ENCODE assay signal across 22 cellular contexts in genomic region chr10:84117683-84118394, GRCh38. TPM values are rescaled to one million over a fixed set of nuclear protein-coding genes. Genes with fewer than 3 reads are reported as not detected.
DNase-seq lines count a peak whose midpoint lies in the region; ATAC-seq, FAIRE-seq and TF ChIP-seq lines count a peak whose summit lies in the region.
"Had no signal": no experiment of that assay in that cellular context is flagged by ENCODE, and none has a peak within 500 bp of the region (broad histone marks: within the 10 kb centered on the region; RNA-seq: fewer than 3 reads in every experiment).

No MANE protein-coding gene starts in this region.

- no peaks in the 10 kb centered on the region for H3K36me3 Mint-ChIP-seq in activated T-helper 17 cell treated with anti-CD3 and anti-CD28 coated beads, Interleukin-2, amount 50 U/mL, for 72 hours (ENCODE audit: low read depth)

- DNase-seq in RCC 7860 (ENCODE audit: low spot score) (peak; percentile 56), dorsolateral prefrontal cortex (no peak), left kidney (ENCODE audit: low read depth, low spot score) (peak; percentile 45), NCI-H2081 treated with DMSO at 0.1 percent for 48 hours (lab: John Stamatoyannopoulos, UW) (no peak)
- DNase-seq: BE2C; CD4-positive, alpha-beta T cell; DMS79 treated with DMSO at 0.1 percent for 48 hours; GOT3; NCI-H1092; NCI-H146; NCI-H345; NCI-H526 treated with DMSO at 0.1 percent for 48 hours; OCI-M1; RPMI8226; SIG-M5 had no signal

- ATAC-seq in activated T-helper 17 cell treated with anti-CD3 and anti-CD28 coated beads, Interleukin-2, amount 50 U/mL, for 72 hours (replicated peaks), result no peak
- no peak for ATAC-seq in HG02970 (IDR thresholded peaks at IDR 0.05; ENCODE audit: low FRiP score, unreplicated experiment)
- ATAC-seq: HepG2 had no signal

- H3K9me3 Mint-ChIP-seq in activated T-helper 17 cell treated with anti-CD3 and anti-CD28 coated beads, Interleukin-2, amount 50 U/mL, for 72 hours, result no peaks in the 10 kb centered on the region
- H3K9me3 Mint-ChIP-seq: CD4-positive, alpha-beta T cell had no signal

- H3K4me3 ChIP-seq in dorsolateral prefrontal cortex, result no peak overlapping the region

- no peaks in the 10 kb centered on the region for H3K4me1 Mint-ChIP-seq in activated T-helper 17 cell treated with anti-CD3 and anti-CD28 coated beads, Interleukin-2, amount 50 U/mL, for 72 hours

- no peak for TF ChIP-seq CTCF in dorsolateral prefrontal cortex (IDR thresholded peaks at IDR 0.05 in 54 of 56, conservative IDR thresholded peaks at IDR 0.05 in 2 of 56; ENCODE audit: low read depth in 1 of 56, partially characterized antibody in 56 of 56)

- no peak overlapping the region for H3K27ac Mint-ChIP-seq in activated T-helper 17 cell treated with anti-CD3 and anti-CD28 coated beads, Interleukin-2, amount 50 U/mL, for 72 hours
- H3K27ac Mint-ChIP-seq: CD4-positive, alpha-beta T cell had no signal

- H3K27me3 Mint-ChIP-seq in activated T-helper 17 cell treated with anti-CD3 and anti-CD28 coated beads, Interleukin-2, amount 50 U/mL, for 72 hours, result peaks cover 14% of the 10 kb centered on the region

- no peak overlapping the region for H3K4me3 Mint-ChIP-seq in activated T-helper 17 cell treated with anti-CD3 and anti-CD28 coated beads, Interleukin-2, amount 50 U/mL, for 72 hours
- H3K4me3 Mint-ChIP-seq: CD4-positive, alpha-beta T cell had no signal

- no peaks in the 10 kb centered on the region for H3K27me3 ChIP-seq in dorsolateral prefrontal cortex
- H3K27me3 ChIP-seq: BE2C had no signal

- peak overlapping the region in 40 of 59 donors; percentile 2 to 82 (median 53) for H3K27ac ChIP-seq in dorsolateral prefrontal cortex
- peak overlapping the region; percentile 27 for H3K27ac ChIP-seq in temporal lobe (ENCODE audit: low read depth, low read length)
- H3K27ac ChIP-seq: KMS-11 had no signal

- intact Hi-C loops in dorsolateral prefrontal cortex (cut with DNase I), result no loop called here

- FAIRE-seq in RCC 7860 (lab: Jason Lieb, UNC), result peak; percentile 81
- FAIRE-seq: HepG2 had no signal

RNA-seq across cellular contexts. Expression of gene GHITM, which starts 21.5 kb away (rescaled TPM):
- total RNA-seq in dorsolateral prefrontal cortex (100 to 1,000 TPM; 112 to 296 (median 226) TPM), temporal lobe (111 TPM)
- total RNA-seq in activated T-helper 17 cell treated with anti-CD3 and anti-CD28 coated beads, Interleukin-2, amount 50 U/mL, for 72 hours, result 100 to 1,000 TPM; 117 to 179 TPM

RNA-seq across cellular contexts. Expression of gene GPR15LG, which starts 55.8 kb away (rescaled TPM):
- not detected for total RNA-seq in dorsolateral prefrontal cortex
- not detected for total RNA-seq in temporal lobe
- total RNA-seq in activated T-helper 17 cell treated with anti-CD3 and anti-CD28 coated beads, Interleukin-2, amount 50 U/mL, for 72 hours, result not detected
- total RNA-seq: CD4-positive, alpha-beta T cell; G401; HepG2; M059J had no signal

Comparison
In these comparisons a context has a peak if more than half of its experiments do, and no peak if none do; other contexts are left out.
1. DNase-seq: peak in RCC 7860 (single experiment) and left kidney (single experiment); none in dorsolateral prefrontal cortex (0 of 10) and NCI-H2081 treated with DMSO at 0.1 percent for 48 hours (single experiment).